In the genomic region with DNA sequence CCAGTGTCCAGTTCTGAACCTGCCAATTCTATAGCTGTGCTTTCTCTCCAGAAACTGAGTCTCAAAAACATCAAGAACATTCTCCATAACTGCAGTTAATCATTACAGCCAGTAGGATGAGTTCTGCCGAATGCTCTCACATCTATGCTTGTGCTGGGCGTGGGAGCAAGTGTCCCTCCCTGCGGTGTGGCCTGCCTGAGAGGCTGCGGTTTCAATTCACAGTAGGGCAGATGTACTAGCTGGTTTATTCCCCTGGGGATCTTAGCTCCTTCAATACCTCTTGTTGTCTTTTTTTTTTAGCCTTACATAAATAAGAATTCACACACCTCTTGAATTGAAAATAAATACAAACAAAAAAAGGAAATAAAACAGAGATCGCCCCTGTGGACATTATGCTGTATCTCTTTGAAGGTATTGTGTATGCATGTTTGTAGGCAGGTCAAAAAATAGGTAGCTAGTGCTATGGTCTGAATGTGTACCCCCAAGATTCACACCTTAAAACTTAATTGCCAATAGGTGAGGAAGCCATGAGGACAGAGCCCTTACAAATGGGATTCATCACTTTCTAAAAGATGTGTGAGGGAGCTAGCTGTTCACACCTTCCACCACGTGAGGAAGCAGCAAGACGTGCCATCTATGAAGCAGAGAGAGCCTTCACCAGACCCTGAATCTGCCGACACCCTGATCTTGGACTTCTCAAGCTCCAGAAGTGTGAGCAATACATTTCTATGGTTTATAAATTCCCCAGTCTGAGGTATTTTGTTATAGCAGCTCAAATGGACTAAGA, we compare ENCODE assay signal across 9 cellular contexts.
A peak's percentile ranks its signal among the peaks of the same experiment; 100 is the strongest.
DNase-seq lines count a peak whose midpoint lies in the region; ATAC-seq and TF ChIP-seq lines count a peak whose summit lies in the region.
"Had no signal": no experiment of that assay in that cellular context is flagged by ENCODE, and none has a peak within 500 bp of the region (broad histone marks: within the 10 kb centered on the region; RNA-seq: fewer than 3 reads in every experiment).

No MANE protein-coding gene starts in this region.

- CTCF ChIA-PET in HEK293 (lab: Yijun Ruan, JAX) = interaction anchor here (0.6 to 0.8 kb wide), 2 partner anchors 15 to 139 kb away, joined by 3 read pairs; no protein-coding TSS in a partner anchor

- H3K9me3 ChIP-seq in HEK293 (ENCODE audit: control insufficient read depth, insufficient read depth, low read depth, low read length) (no peaks in the 10 kb centered on the region), mucosa of descending colon (no peaks in the 10 kb centered on the region)

- no peaks in the 10 kb centered on the region for H3K4me1 ChIP-seq in HEK293 (ENCODE audit: control insufficient read depth, insufficient read depth, low read length)
- no peaks in the 10 kb centered on the region for H3K4me1 ChIP-seq in mucosa of descending colon (ENCODE audit: low read depth)

- intact Hi-C loops in mucosa of descending colon (cut with DNase I, micrococcal nuclease) = no loop called here

- H3K36me3 ChIP-seq in HEK293 (ENCODE audit: control insufficient read depth in 2 of 2, insufficient read depth in 1 of 2, low read length in 2 of 2) = no peaks in the 10 kb centered on the region
- no peaks in the 10 kb centered on the region for H3K36me3 ChIP-seq in mucosa of descending colon (ENCODE audit: low read depth)

- no peak overlapping the region for H3K27ac ChIP-seq in HEK293 (ENCODE audit: extremely low read depth, low read depth, low read length)

- DNase-seq in NAMALWA (ENCODE audit: low spot score) = peak; percentile 22
- DNase-seq in mucosa of descending colon = peak in 1 of 3 donors; percentile 56
- no peak for DNase-seq in SHP77 treated with DMSO at 0.1 percent for 48 hours (lab: John Stamatoyannopoulos, UW)
- no peak for DNase-seq in putamen (ENCODE audit: low spot score)
- no peak for DNase-seq in SIG-M5 (lab: John Stamatoyannopoulos, UW)
- no peak for DNase-seq in T1000 (lab: John Stamatoyannopoulos, UW)
- DNase-seq: naive B cell had no signal

- POLR2A ChIA-PET in HEK293 (lab: Yijun Ruan, JAX) = no interaction called here

- TF ChIP-seq CTCF in HEK293 (tag by site-specific recombination; IDR thresholded peaks at IDR 0.05) = no peak
- TF ChIP-seq CTCF in mucosa of descending colon (IDR thresholded peaks at IDR 0.05) = no peak

- ATAC-seq in GM18873 (IDR thresholded peaks at IDR 0.05; ENCODE audit: low FRiP score, unreplicated experiment) (peak; percentile 85), mucosa of descending colon (peak; percentile 92)

- no peak overlapping the region for H3K4me3 ChIP-seq in HEK293 (ENCODE audit: low read depth, low read length)
- H3K4me3 ChIP-seq in mucosa of descending colon = no peak overlapping the region

TF ChIP-seq in HEK293, 187 proteins besides CTCF, POLR2A, EP300 and RAD21:
- TF ChIP-seq ZEB2 (tag by site-specific recombination; IDR thresholded peaks at IDR 0.05) (no peak), SALL2 (tag by site-specific recombination; IDR thresholded peaks at IDR 0.05; ENCODE audit: borderline replicate concordance) (no peak), GLIS1 (tag by site-specific recombination; IDR thresholded peaks at IDR 0.05) (no peak), REPIN1 (tag by site-specific recombination; IDR thresholded peaks at IDR 0.05; ENCODE audit: low read depth) (no peak), FEZF1 (tag by site-specific recombination; IDR thresholded peaks at IDR 0.05) (no peak), ZIC2 (tag by site-specific recombination; IDR thresholded peaks at IDR 0.05) (0 out of 2 replicates have a peak, but pooled peaks have one; percentile 31), ZNF362 (tag by site-specific recombination; IDR thresholded peaks at IDR 0.05) (no peak), ZNF148 (tag by site-specific recombination; IDR thresholded peaks at IDR 0.05; ENCODE audit: borderline replicate concordance) (no peak), ZBTB8A (tag by site-specific recombination; IDR thresholded peaks at IDR 0.05) (no peak), ZNF274 (IDR thresholded peaks at IDR 0.05; ENCODE audit: low read length) (no peak), ZNF274 (tag by site-specific recombination; IDR thresholded peaks at IDR 0.05; ENCODE audit: borderline replicate concordance) (no peak), ZNF350 (tag by site-specific recombination; IDR thresholded peaks at IDR 0.05) (no peak), ZNF777 (tag by site-specific recombination; IDR thresholded peaks at IDR 0.05; ENCODE audit: borderline replicate concordance) (no peak), ZNF510 (tag by site-specific recombination; IDR thresholded peaks at IDR 0.05; ENCODE audit: insufficient replicate concordance) (peak; percentile 82)
- TF ChIP-seq, protein P1, sequence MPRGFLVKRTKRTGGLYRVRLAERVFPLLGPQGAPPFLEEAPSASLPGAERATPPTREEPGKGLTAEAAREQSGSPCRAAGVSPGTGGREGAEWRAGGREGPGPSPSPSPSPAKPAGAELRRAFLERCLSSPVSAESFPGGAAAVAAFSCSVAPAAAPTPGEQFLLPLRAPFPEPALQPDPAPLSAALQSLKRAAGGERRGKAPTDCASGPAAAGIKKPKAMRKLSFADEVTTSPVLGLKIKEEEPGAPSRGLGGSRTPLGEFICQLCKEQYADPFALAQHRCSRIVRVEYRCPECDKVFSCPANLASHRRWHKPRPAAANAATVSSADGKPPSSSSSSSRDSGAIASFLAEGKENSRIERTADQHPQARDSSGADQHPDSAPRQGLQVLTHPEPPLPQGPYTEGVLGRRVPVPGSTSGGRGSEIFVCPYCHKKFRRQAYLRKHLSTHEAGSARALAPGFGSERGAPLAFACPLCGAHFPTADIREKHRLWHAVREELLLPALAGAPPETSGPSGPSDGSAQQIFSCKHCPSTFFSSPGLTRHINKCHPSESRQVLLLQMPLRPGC (tag by site-specific recombination; IDR thresholded peaks at IDR 0.05) = no peak
- TF ChIP-seq, protein P2, sequence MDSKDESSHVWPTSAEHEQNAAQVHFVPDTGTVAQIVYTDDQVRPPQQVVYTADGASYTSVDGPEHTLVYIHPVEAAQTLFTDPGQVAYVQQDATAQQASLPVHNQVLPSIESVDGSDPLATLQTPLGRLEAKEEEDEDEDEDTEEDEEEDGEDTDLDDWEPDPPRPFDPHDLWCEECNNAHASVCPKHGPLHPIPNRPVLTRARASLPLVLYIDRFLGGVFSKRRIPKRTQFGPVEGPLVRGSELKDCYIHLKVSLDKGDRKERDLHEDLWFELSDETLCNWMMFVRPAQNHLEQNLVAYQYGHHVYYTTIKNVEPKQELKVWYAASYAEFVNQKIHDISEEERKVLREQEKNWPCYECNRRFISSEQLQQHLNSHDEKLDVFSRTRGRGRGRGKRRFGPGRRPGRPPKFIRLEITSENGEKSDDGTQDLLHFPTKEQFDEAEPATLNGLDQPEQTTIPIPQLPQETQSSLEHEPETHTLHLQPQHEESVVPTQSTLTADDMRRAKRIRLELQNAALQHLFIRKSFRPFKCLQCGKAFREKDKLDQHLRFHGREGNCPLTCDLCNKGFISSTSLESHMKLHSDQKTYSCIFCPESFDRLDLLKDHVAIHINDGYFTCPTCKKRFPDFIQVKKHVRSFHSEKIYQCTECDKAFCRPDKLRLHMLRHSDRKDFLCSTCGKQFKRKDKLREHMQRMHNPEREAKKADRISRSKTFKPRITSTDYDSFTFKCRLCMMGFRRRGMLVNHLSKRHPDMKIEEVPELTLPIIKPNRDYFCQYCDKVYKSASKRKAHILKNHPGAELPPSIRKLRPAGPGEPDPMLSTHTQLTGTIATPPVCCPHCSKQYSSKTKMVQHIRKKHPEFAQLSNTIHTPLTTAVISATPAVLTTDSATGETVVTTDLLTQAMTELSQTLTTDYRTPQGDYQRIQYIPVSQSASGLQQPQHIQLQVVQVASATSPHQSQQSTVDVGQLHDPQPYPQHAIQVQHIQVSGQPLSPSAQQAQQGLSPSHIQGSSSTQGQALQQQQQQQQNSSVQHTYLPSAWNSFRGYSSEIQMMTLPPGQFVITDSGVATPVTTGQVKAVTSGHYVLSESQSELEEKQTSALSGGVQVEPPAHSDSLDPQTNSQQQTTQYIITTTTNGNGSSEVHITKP (tag by site-specific recombination; IDR thresholded peaks at IDR 0.05) = no peak
